In the genomic region with DNA sequence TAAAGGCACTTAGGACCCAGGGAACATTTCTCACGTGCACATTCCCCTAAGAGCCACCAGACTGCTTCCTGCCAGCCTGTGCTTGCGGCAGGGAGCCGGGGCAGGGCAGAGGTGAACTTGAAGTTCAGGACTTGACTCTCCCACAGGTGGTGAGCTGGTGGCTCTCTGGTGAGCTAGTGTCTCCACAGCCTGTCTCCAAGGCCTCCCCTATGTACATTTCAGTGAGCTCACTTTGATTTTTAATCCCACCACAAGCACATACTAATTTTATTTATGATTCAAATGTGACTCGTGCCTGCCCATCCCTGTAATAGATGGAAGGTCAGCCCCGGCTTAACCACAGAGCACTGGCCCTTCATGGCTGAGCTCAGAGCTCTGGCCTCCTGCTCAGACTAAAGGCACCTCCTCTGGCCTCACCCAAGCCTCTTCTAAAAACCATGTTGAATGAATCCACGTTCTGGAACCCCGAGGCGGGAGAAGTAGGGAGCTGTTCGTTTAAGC, we compare ENCODE assay signal across 10 cellular contexts. TPM values are rescaled to one million over a fixed set of nuclear protein-coding genes. Genes with fewer than 3 reads are reported as not detected.
DNase-seq lines count a peak whose midpoint lies in the region; ATAC-seq and TF ChIP-seq lines count a peak whose summit lies in the region.
"Had no signal": no experiment of that assay in that cellular context is flagged by ENCODE, and none has a peak within 500 bp of the region (broad histone marks: within the 10 kb centered on the region; RNA-seq: fewer than 3 reads in every experiment).

No MANE protein-coding gene starts in this region.

- TF ChIP-seq CTCF in dorsolateral prefrontal cortex (IDR thresholded peaks at IDR 0.05 in 54 of 56, conservative IDR thresholded peaks at IDR 0.05 in 2 of 56; ENCODE audit: low read depth in 1 of 56, partially characterized antibody in 56 of 56) (no peak), nephron progenitor cell (IDR thresholded peaks at IDR 0.05) (no peak), brain microvascular endothelial cell (IDR thresholded peaks at IDR 0.05; ENCODE audit: low read depth, low read length, missing control alignments) (no peak)

- H3K36me3 ChIP-seq in brain microvascular endothelial cell (replicated peaks): peaks cover 35% of the 10 kb centered on the region

- H3K4me1 Mint-ChIP-seq in IgD-negative memory B cell (peaks cover 58 to 87% (median 81%) of the 10 kb centered on the region in 3 donors), nephron progenitor cell (peaks cover 33% of the 10 kb centered on the region)

- H3K4me3 Mint-ChIP-seq in IgD-negative memory B cell: peak overlapping the region; percentile 16 to 93 (median 69)
- H3K4me3 Mint-ChIP-seq in nephron progenitor cell: no peak overlapping the region

- peaks cover 4% of the 10 kb centered on the region for H3K27me3 Mint-ChIP-seq in IgD-negative memory B cell
- no peaks in the 10 kb centered on the region for H3K27me3 Mint-ChIP-seq in nephron progenitor cell (ENCODE audit: low read depth, poor library complexity)

- DNase-seq in AG08396 (ENCODE audit: low spot score) (peak; percentile 26), dorsolateral prefrontal cortex (peak in 1 of 10 donors; percentile 12), nephron progenitor cell (no peak), NCI-H1930 (lab: John Stamatoyannopoulos, UW) (no peak), germinal center (ENCODE audit: low spot score) (no peak), brain microvascular endothelial cell (no peak)
- DNase-seq: activated effector memory CD4-positive, alpha-beta T cell treated with Interleukin-2 at 50 U/mL for 16 hours; stimulated activated CD4-positive, alpha-beta T cell treated with anti-CD3 and anti-CD28 coated beads, Interleukin-2, amount 100 ng/mL, for 24 hours had no signal

- no peak for ATAC-seq in GM19452 (IDR thresholded peaks at IDR 0.05; ENCODE audit: unreplicated experiment)

- intact Hi-C loops in dorsolateral prefrontal cortex (cut with DNase I): no loop called here

- H3K36me3 Mint-ChIP-seq in IgD-negative memory B cell: peaks cover 12% of the 10 kb centered on the region
- H3K36me3 Mint-ChIP-seq in nephron progenitor cell (ENCODE audit: low read depth): peaks cover 25% of the 10 kb centered on the region

- H3K27ac ChIP-seq in dorsolateral prefrontal cortex: peak overlapping the region in 43 of 59 donors; percentile 11 to 94 (median 70)
- no peak overlapping the region for H3K27ac ChIP-seq in brain microvascular endothelial cell

- no peak overlapping the region for H3K4me3 ChIP-seq in dorsolateral prefrontal cortex
- H3K4me3 ChIP-seq in brain microvascular endothelial cell (ENCODE audit: low read depth, low read length): no peak overlapping the region

- in situ Hi-C loops in brain microvascular endothelial cell (cut with HindIII; ENCODE audit: low pct_ligation_motif_present, low sequenced_read_pairs): no loop called here

- no peaks in the 10 kb centered on the region for H3K27me3 ChIP-seq in dorsolateral prefrontal cortex
- no peaks in the 10 kb centered on the region for H3K27me3 ChIP-seq in brain microvascular endothelial cell (replicated peaks)

- H3K9me3 Mint-ChIP-seq in IgD-negative memory B cell (no peaks in the 10 kb centered on the region), nephron progenitor cell (no peaks in the 10 kb centered on the region)

- H3K27ac Mint-ChIP-seq in IgD-negative memory B cell (peak overlapping the region; percentile 95 to 100 (median 95)), nephron progenitor cell (peak overlapping the region; percentile 95)

RNA-seq across cellular contexts. Expression of gene SNN, which starts 9.2 kb away (rescaled TPM):
- polyA plus RNA-seq in IgD-negative memory B cell: 60.9 TPM
- 100 to 1,000 TPM in 118 of 120 experiments, 10 to 100 TPM in 2; 90.3 to 278 (median 166) TPM for total RNA-seq in dorsolateral prefrontal cortex
